ENCODE assay signal across 17 cellular contexts in genomic region chr10:855671-856070, GRCh38.
DNase-seq lines count a peak whose midpoint lies in the region; ATAC-seq and TF ChIP-seq lines count a peak whose summit lies in the region.
"Had no signal": no experiment of that assay in that cellular context is flagged by ENCODE, and none has a peak within 500 bp of the region (broad histone marks: within the 10 kb centered on the region; RNA-seq: fewer than 3 reads in every experiment).

No MANE protein-coding gene starts in this region.

- peaks cover 0 to 6% (median 0%) of the 10 kb centered on the region in 7 donors for H3K9me3 Mint-ChIP-seq in CD4-positive, CD25-positive, alpha-beta regulatory T cell
- H3K9me3 Mint-ChIP-seq in GM23338 (peaks cover 10% of the 10 kb centered on the region), nephron (peaks cover 32% of the 10 kb centered on the region)
- H3K9me3 Mint-ChIP-seq in effector memory CD8-positive, alpha-beta T cell = peaks cover 0 to 5% of the 10 kb centered on the region in 2 donors
- H3K9me3 Mint-ChIP-seq in activated naive CD4-positive, alpha-beta T cell treated with anti-CD3 and anti-CD28 coated beads for 36 hours = peaks cover 4% of the 10 kb centered on the region

- no peaks in the 10 kb centered on the region for H3K4me1 ChIP-seq in CD4-positive, CD25-positive, alpha-beta regulatory T cell (ENCODE audit: control insufficient read depth, insufficient read depth, low read length, poor library complexity, severe bottlenecking)
- peaks cover 4% of the 10 kb centered on the region for H3K4me1 ChIP-seq in GM23338 (ENCODE audit: insufficient read depth)
- H3K4me1 ChIP-seq: HAP-1 had no signal

- peaks cover 15 to 65% (median 36%) of the 10 kb centered on the region in 4 donors for H3K4me1 Mint-ChIP-seq in CD4-positive, CD25-positive, alpha-beta regulatory T cell
- H3K4me1 Mint-ChIP-seq in GM23338 (peaks cover 19% of the 10 kb centered on the region), nephron (peaks cover 23% of the 10 kb centered on the region)
- H3K4me1 Mint-ChIP-seq in effector memory CD8-positive, alpha-beta T cell (ENCODE audit: low read depth in 2 of 2) = peaks cover 19 to 56% of the 10 kb centered on the region in 2 donors
- H3K4me1 Mint-ChIP-seq in activated naive CD4-positive, alpha-beta T cell treated with anti-CD3 and anti-CD28 coated beads for 36 hours (ENCODE audit: low read depth) = peaks cover 30% of the 10 kb centered on the region

- DNase-seq in CD4-positive, CD25-positive, alpha-beta regulatory T cell = no peak
- DNase-seq in GM23338 (ENCODE audit: low spot score) (no peak), brain microvascular endothelial cell (no peak)
- DNase-seq in effector memory CD8-positive, alpha-beta T cell = no peak
- no peak for DNase-seq in stimulated activated naive CD4-positive, alpha-beta T cell treated with Interleukin-2 at 50 U/mL for 16 hours (lab: John Stamatoyannopoulos, UW)
- DNase-seq in activated naive CD4-positive, alpha-beta T cell treated with anti-CD3 and anti-CD28 coated beads for 36 hours = no peak
- DNase-seq: COR-L47, GF-D8, NCI-H1417, NCI-H187, NCI-H2107, NCI-H510A, NCI-H82, SIG-M5 had no signal

- no peaks in the 10 kb centered on the region for H3K27me3 ChIP-seq in CD4-positive, CD25-positive, alpha-beta regulatory T cell (ENCODE audit: control insufficient read depth, insufficient read depth, low read length)
- H3K27me3 ChIP-seq in GM23338 (ENCODE audit: insufficient read depth) (no peaks in the 10 kb centered on the region), brain microvascular endothelial cell (replicated peaks) (no peaks in the 10 kb centered on the region)

- no peak overlapping the region for H3K4me3 Mint-ChIP-seq in CD4-positive, CD25-positive, alpha-beta regulatory T cell
- H3K4me3 Mint-ChIP-seq in GM23338 (no peak overlapping the region), nephron (no peak overlapping the region)
- no peak overlapping the region for H3K4me3 Mint-ChIP-seq in effector memory CD8-positive, alpha-beta T cell
- no peak overlapping the region for H3K4me3 Mint-ChIP-seq in activated naive CD4-positive, alpha-beta T cell treated with anti-CD3 and anti-CD28 coated beads for 36 hours

- no peaks in the 10 kb centered on the region for H3F3A ChIP-seq in GM23338 (replicated peaks; ENCODE audit: low read depth)

- CTCF ChIA-PET in activated naive CD4-positive, alpha-beta T cell treated with anti-CD3 and anti-CD28 coated beads for 36 hours (lab: Charles Lee) = interaction anchor here (0.7 kb wide), 1 partner anchor 56 kb away, joined by 3 read pairs; no protein-coding TSS in a partner anchor

- no peak overlapping the region for H3K4me2 ChIP-seq in GM23338
- H3K4me2 ChIP-seq: KMS-11 had no signal

- no peaks in the 10 kb centered on the region for H3K27me3 Mint-ChIP-seq in CD4-positive, CD25-positive, alpha-beta regulatory T cell
- H3K27me3 Mint-ChIP-seq in GM23338 (ENCODE audit: insufficient read depth, low read depth, poor library complexity) = no peaks in the 10 kb centered on the region
- no peaks in the 10 kb centered on the region for H3K27me3 Mint-ChIP-seq in effector memory CD8-positive, alpha-beta T cell
- no peaks in the 10 kb centered on the region for H3K27me3 Mint-ChIP-seq in nephron (ENCODE audit: low read depth)
- H3K27me3 Mint-ChIP-seq in activated naive CD4-positive, alpha-beta T cell treated with anti-CD3 and anti-CD28 coated beads for 36 hours (ENCODE audit: low read depth) = no peaks in the 10 kb centered on the region

- intact Hi-C loops in activated naive CD4-positive, alpha-beta T cell treated with anti-CD3 and anti-CD28 coated beads for 36 hours (cut with micrococcal nuclease) = no loop called here

- H3K27ac ChIP-seq in CD4-positive, CD25-positive, alpha-beta regulatory T cell (ENCODE audit: insufficient read depth, low read length, poor library complexity, severe bottlenecking) = no peak overlapping the region
- no peak overlapping the region for H3K27ac ChIP-seq in GM23338 (ENCODE audit: low read depth)
- H3K27ac ChIP-seq in brain microvascular endothelial cell = no peak overlapping the region
- H3K27ac ChIP-seq: KMS-11 had no signal

- H3K27ac Mint-ChIP-seq in CD4-positive, CD25-positive, alpha-beta regulatory T cell = peak overlapping the region in 2 of 3 donors; percentile 23 to 34
- H3K27ac Mint-ChIP-seq in GM23338 = peak overlapping the region; percentile 64; the same call in 1 of the 2 replicates
- peak overlapping the region; percentile 72 to 75 for H3K27ac Mint-ChIP-seq in effector memory CD8-positive, alpha-beta T cell
- peak overlapping the region; percentile 83 to 92 (median 87) for H3K27ac Mint-ChIP-seq in nephron
- no peak overlapping the region for H3K27ac Mint-ChIP-seq in activated naive CD4-positive, alpha-beta T cell treated with anti-CD3 and anti-CD28 coated beads for 36 hours

- peaks cover 84% of the 10 kb centered on the region for H3K79me2 ChIP-seq in GM23338 (replicated peaks; ENCODE audit: insufficient read depth)

- peaks cover 69% of the 10 kb centered on the region for H3K36me3 Mint-ChIP-seq in CD4-positive, CD25-positive, alpha-beta regulatory T cell
- H3K36me3 Mint-ChIP-seq in GM23338 (ENCODE audit: low read depth) = peaks cover 66% of the 10 kb centered on the region
- peaks cover 23% of the 10 kb centered on the region for H3K36me3 Mint-ChIP-seq in effector memory CD8-positive, alpha-beta T cell (ENCODE audit: insufficient read depth)
- H3K36me3 Mint-ChIP-seq in nephron (ENCODE audit: low read depth) = peaks cover 95% of the 10 kb centered on the region
- H3K36me3 Mint-ChIP-seq in activated naive CD4-positive, alpha-beta T cell treated with anti-CD3 and anti-CD28 coated beads for 36 hours (ENCODE audit: low read depth) = peaks cover 52% of the 10 kb centered on the region

- H3K4me3 ChIP-seq in CD4-positive, CD25-positive, alpha-beta regulatory T cell (ENCODE audit: low read depth, low read length) = no peak overlapping the region
- no peak overlapping the region for H3K4me3 ChIP-seq in GM23338
- H3K4me3 ChIP-seq in brain microvascular endothelial cell (ENCODE audit: low read depth, low read length) = no peak overlapping the region
- H3K4me3 ChIP-seq: HAP-1 had no signal

- no peak for ATAC-seq in CD4-positive, CD25-positive, alpha-beta regulatory T cell (ENCODE audit: low read depth in 2 of 2)
- no peak for ATAC-seq in GM23338
- ATAC-seq in effector memory CD8-positive, alpha-beta T cell (replicated peaks) = no peak

- H3K36me3 ChIP-seq in CD4-positive, CD25-positive, alpha-beta regulatory T cell (ENCODE audit: control insufficient read depth, insufficient read depth, low read length) = peaks cover 45% of the 10 kb centered on the region
- H3K36me3 ChIP-seq in GM23338 (ENCODE audit: insufficient read depth) (peaks cover 6% of the 10 kb centered on the region; the same call in 1 of the 2 replicates), brain microvascular endothelial cell (replicated peaks) (peaks cover 14% of the 10 kb centered on the region)

- no peaks in the 10 kb centered on the region for H3K9me3 ChIP-seq in CD4-positive, CD25-positive, alpha-beta regulatory T cell (ENCODE audit: control insufficient read depth in 2 of 2, low read length in 2 of 2)
- H3K9me3 ChIP-seq: HAP-1 had no signal

- no peak overlapping the region for H2AFZ ChIP-seq in GM23338

- H4K20me1 ChIP-seq in GM23338 (replicated peaks; ENCODE audit: insufficient read depth) = no peaks in the 10 kb centered on the region; the same call in 1 of the 2 replicates

- no peaks in the 10 kb centered on the region for H3K9me2 ChIP-seq in GM23338 (ENCODE audit: insufficient read depth)

- in situ Hi-C loops in brain microvascular endothelial cell (cut with HindIII; ENCODE audit: low pct_ligation_motif_present, low sequenced_read_pairs) = no loop called here

- TF ChIP-seq CTCF in GM23338 (conservative IDR thresholded peaks at IDR 0.05; ENCODE audit: low read depth in 2 of 2) = no peak
- TF ChIP-seq CTCF in nephron (IDR thresholded peaks at IDR 0.05; ENCODE audit: unreplicated experiment in 3 of 3) = no peak
- TF ChIP-seq CTCF in brain microvascular endothelial cell (IDR thresholded peaks at IDR 0.05; ENCODE audit: low read depth, low read length, missing control alignments) = no peak
